Comparison of ENCODE assay signal across 14 cellular contexts in genomic region chr21:34936874-34937563, GRCh38.
DNase-seq lines count a peak whose midpoint lies in the region; ATAC-seq and TF ChIP-seq lines count a peak whose summit lies in the region.
"Had no signal": no experiment of that assay in that cellular context is flagged by ENCODE, and none has a peak within 500 bp of the region (broad histone marks: within the 10 kb centered on the region; RNA-seq: fewer than 3 reads in every experiment).

No MANE protein-coding gene starts in this region.

- peak overlapping the region; percentile 69 for H3K4me3 Mint-ChIP-seq in activated T-cell treated with anti-CD3 and anti-CD28 coated beads, Interleukin-2, amount 50 U/mL, for 4 hours

- no peak for ATAC-seq in activated T-cell treated with anti-CD3 and anti-CD28 coated beads, Interleukin-2, amount 50 U/mL, for 4 hours
- ATAC-seq in PC-3 (no peak), sciatic nerve (peak; percentile 50)
- ATAC-seq: left lung had no signal

- no peaks in the 10 kb centered on the region for H3K9me3 Mint-ChIP-seq in activated T-cell treated with anti-CD3 and anti-CD28 coated beads, Interleukin-2, amount 50 U/mL, for 4 hours

- H3K4me3 ChIP-seq in PC-3 (ENCODE audit: low read length): no peak overlapping the region
- H3K4me3 ChIP-seq in effector memory CD4-positive, alpha-beta T cell (ENCODE audit: insufficient read depth, low read depth, low read length, poor library complexity, severe bottlenecking): no peak overlapping the region
- H3K4me3 ChIP-seq: adrenal gland, left lung had no signal

- H3K36me3 Mint-ChIP-seq in activated T-cell treated with anti-CD3 and anti-CD28 coated beads, Interleukin-2, amount 50 U/mL, for 4 hours (ENCODE audit: insufficient read depth): no peaks in the 10 kb centered on the region

- no peak overlapping the region for H3K9ac ChIP-seq in PC-3 (ENCODE audit: low read length)

- intact Hi-C loops in PC-3 (cut with micrococcal nuclease) (loop anchor here (1.0 to 5.0 kb wide), 3 partner anchors 28 to 110 kb away; no protein-coding TSS in a partner anchor), sciatic nerve (cut with DNase I) (no loop called here)

- H3K4me1 ChIP-seq in PC-3 (ENCODE audit: insufficient read depth, low read length): peaks cover 43% of the 10 kb centered on the region
- H3K4me1 ChIP-seq in effector memory CD4-positive, alpha-beta T cell (ENCODE audit: control insufficient read depth, insufficient read depth, low read length, poor library complexity, severe bottlenecking): peaks cover 59% of the 10 kb centered on the region
- H3K4me1 ChIP-seq: adrenal gland had no signal

- no peaks in the 10 kb centered on the region for H3K9me3 ChIP-seq in PC-3 (ENCODE audit: low read length)
- H3K9me3 ChIP-seq in effector memory CD4-positive, alpha-beta T cell (ENCODE audit: control insufficient read depth, low read length): no peaks in the 10 kb centered on the region
- H3K9me3 ChIP-seq: adrenal gland, left lung had no signal

- no peak overlapping the region for H2AFZ ChIP-seq in PC-3 (ENCODE audit: low read length)

- no peak overlapping the region for H3K27ac ChIP-seq in PC-3 (ENCODE audit: low read length)
- peak overlapping the region; percentile 53 for H3K27ac ChIP-seq in effector memory CD4-positive, alpha-beta T cell (ENCODE audit: insufficient read depth, low read length, poor library complexity, severe bottlenecking)
- H3K27ac ChIP-seq: adrenal gland, left lung had no signal

- CTCF ChIA-PET in PC-3 (lab: Charles Lee): interaction anchor here (0.6 kb wide), 2 partner anchors 46 to 463 kb away, joined by 3 to 5 read pairs; no protein-coding TSS in a partner anchor

- TF ChIP-seq CTCF in PC-3 (conservative IDR thresholded peaks at IDR 0.05; ENCODE audit: low read depth, low read length) (no peak), GM13976 (IDR thresholded peaks at IDR 0.05; ENCODE audit: borderline replicate concordance, control extremely low read depth, extremely low read depth, insufficient read depth, missing control alignments) (no peak)

- peaks cover 16% of the 10 kb centered on the region; the same call in 1 of the 2 replicates for H3K79me2 ChIP-seq in PC-3 (ENCODE audit: low read length)

- in situ Hi-C loops in GM13976 (cut with MboI; ENCODE audit: low sequenced_read_pairs, unreplicated experiment): no loop called here

- no peaks in the 10 kb centered on the region for H3F3A ChIP-seq in PC-3 (ENCODE audit: low read length, unreplicated experiment)

- POLR2A ChIA-PET in PC-3 (lab: Charles Lee; ENCODE audit: unreplicated experiment): interaction anchor here (0.6 kb wide), 1 partner anchor 789 kb away, joined by 11 read pairs; no protein-coding TSS in a partner anchor

- DNase-seq in activated T-cell treated with anti-CD3 and anti-CD28 coated beads, Interleukin-2, amount 50 U/mL, for 4 hours: no peak
- DNase-seq in activated T-cell treated with anti-CD3 and anti-CD28 coated beads for 4 hours: no peak
- peak; percentile 59 for DNase-seq in PC-3
- no peak for DNase-seq in effector memory CD4-positive, alpha-beta T cell
- DNase-seq in sciatic nerve (ENCODE audit: low spot score): no peak
- no peak for DNase-seq in AG08396 (ENCODE audit: low spot score)
- no peak for DNase-seq in GM13976 (ENCODE audit: low spot score)
- no peak for DNase-seq in NK-92 treated with Interleukin-12 subunit alpha and Interleukin-12 subunit beta, amount 100 ng/mL, for 24 hours (lab: John Stamatoyannopoulos, UW)
- DNase-seq: adrenal gland, cortex of kidney, GF-D8, left lung, NCI-H226, occipital lobe had no signal

- no TSS peak for BruUV-seq in PC-3 (replicated peaks; lab: Mats Ljungman, UMichigan)

- no peaks in the 10 kb centered on the region for H3K9me2 ChIP-seq in PC-3 (replicated peaks; ENCODE audit: low read length)

- no peaks in the 10 kb centered on the region for H3K27me3 Mint-ChIP-seq in activated T-cell treated with anti-CD3 and anti-CD28 coated beads, Interleukin-2, amount 50 U/mL, for 4 hours (ENCODE audit: low read depth)

- no peaks in the 10 kb centered on the region for H3K36me3 ChIP-seq in PC-3 (ENCODE audit: low read depth, low read length)
- no peaks in the 10 kb centered on the region for H3K36me3 ChIP-seq in effector memory CD4-positive, alpha-beta T cell (ENCODE audit: control insufficient read depth, insufficient read depth, low read length)
- H3K36me3 ChIP-seq: adrenal gland, left lung had no signal

- peaks cover 94% of the 10 kb centered on the region for H3K4me1 Mint-ChIP-seq in activated T-cell treated with anti-CD3 and anti-CD28 coated beads, Interleukin-2, amount 50 U/mL, for 4 hours (ENCODE audit: low read depth)

- no peaks in the 10 kb centered on the region for H3K27me3 ChIP-seq in PC-3 (ENCODE audit: low read length)
- H3K27me3 ChIP-seq in effector memory CD4-positive, alpha-beta T cell (replicated peaks; ENCODE audit: control insufficient read depth, insufficient read depth, low read length, poor library complexity, severe bottlenecking): no peaks in the 10 kb centered on the region
- H3K27me3 ChIP-seq: left lung had no signal

- H4K20me1 ChIP-seq in PC-3 (ENCODE audit: low read length): no peaks in the 10 kb centered on the region

- H3K4me2 ChIP-seq in PC-3 (ENCODE audit: low read length): no peak overlapping the region
